ENCODE assay signal across 22 cellular contexts in genomic region chr2:221448857-221449390, GRCh38.
"Had no signal": no experiment of that assay in that cellular context is flagged by ENCODE, and none has a peak within 500 bp of the region (broad histone marks: within the 10 kb centered on the region; RNA-seq: fewer than 3 reads in every experiment).

No MANE protein-coding gene starts in this region.

- H3K27me3 ChIP-seq: adrenal gland, breast epithelium, gastrocnemius medialis, sigmoid colon had no signal

- H3K4me3 Mint-ChIP-seq: activated CD4-positive, alpha-beta T cell treated with anti-CD3 and anti-CD28 coated beads for 36 hours; activated T-helper 1 cell treated with anti-CD3 and anti-CD28 coated beads, Interleukin-12 subunit alpha, Interleukin-12 subunit beta, Interleukin-2, Interleukin-4 antibody, amounts not matched to agents 30 ng/mL and 10 ng/mL and 1 ng/mL, durations not matched to agents 14 hours and 24 hours and 36 hours; naive thymus-derived CD4-positive, alpha-beta T cell; stimulated activated naive B cell treated with anti-CD40 and anti-IgM and Interleukin-4, amounts not matched to agents 10 μg/mL and 1 μg/mL and 100 μg/mL, for 72 hours had no signal

- ATAC-seq: activated CD4-positive, alpha-beta T cell treated with anti-CD3 and anti-CD28 coated beads for 36 hours; activated naive CD4-positive, alpha-beta T cell treated with anti-CD3 and anti-CD28 coated beads, Interleukin-2, amount 50 U/mL, for 72 hours; esophagus mucosa; gastrocnemius medialis; mucosa of descending colon; naive thymus-derived CD4-positive, alpha-beta T cell; stimulated activated naive B cell treated with anti-CD40 and anti-IgM and Interleukin-4, amounts not matched to agents 10 μg/mL and 1 μg/mL and 100 μg/mL, for 72 hours had no signal

- H3K9ac ChIP-seq: parathyroid adenoma had no signal

- H3K27ac Mint-ChIP-seq: activated CD4-positive, alpha-beta T cell treated with anti-CD3 and anti-CD28 coated beads for 36 hours; activated naive CD4-positive, alpha-beta T cell treated with anti-CD3 and anti-CD28 coated beads, Interleukin-2, amount 50 U/mL, for 72 hours; activated T-helper 1 cell treated with anti-CD3 and anti-CD28 coated beads, Interleukin-12 subunit alpha, Interleukin-12 subunit beta, Interleukin-2, Interleukin-4 antibody, amounts not matched to agents 30 ng/mL and 10 ng/mL and 1 ng/mL, durations not matched to agents 14 hours and 24 hours and 36 hours; naive thymus-derived CD4-positive, alpha-beta T cell; stimulated activated naive B cell treated with anti-CD40 and anti-IgM and Interleukin-4, amounts not matched to agents 10 μg/mL and 1 μg/mL and 100 μg/mL, for 72 hours had no signal

- H3K36me3 Mint-ChIP-seq: activated naive CD4-positive, alpha-beta T cell treated with anti-CD3 and anti-CD28 coated beads, Interleukin-2, amount 50 U/mL, for 72 hours; stimulated activated naive B cell treated with anti-CD40 and anti-IgM and Interleukin-4, amounts not matched to agents 10 μg/mL and 1 μg/mL and 100 μg/mL, for 72 hours had no signal

- H3K4me3 ChIP-seq: adrenal gland, breast epithelium, gastrocnemius medialis, left ventricle myocardium inferior, mucosa of descending colon, sigmoid colon had no signal

- H2AFZ ChIP-seq: parathyroid adenoma had no signal

- H3K27ac ChIP-seq: adrenal gland, breast epithelium, gastrocnemius medialis, left ventricle myocardium inferior, parathyroid adenoma, sigmoid colon, WERI-Rb-1 had no signal

- DNase-seq: activated CD4-positive, alpha-beta T cell treated with anti-CD3 and anti-CD28 coated beads for 36 hours; activated CD4-positive, alpha-beta T cell treated with anti-CD3 and anti-CD28 coated beads, Interleukin-2, amount 50 U/mL, for 48 hours; activated gamma-delta T cell treated with Interleukin-2 at 50 U/mL for 16 hours; adrenal gland; cerebellar nuclear complex; cortex of kidney; gastrocnemius medialis; head of caudate nucleus; left ventricle myocardium inferior; mucosa of descending colon; naive thymus-derived CD4-positive, alpha-beta T cell; sigmoid colon; stimulated activated CD4-positive, alpha-beta T cell treated with anti-CD3 and anti-CD28 coated beads, Interleukin-4, amount 100 ng/mL, for 24 hours; stimulated activated naive B cell treated with anti-CD40 and anti-IgM and Interleukin-4, amounts not matched to agents 10 μg/mL and 1 μg/mL and 100 μg/mL, for 72 hours; T-helper 9 cell had no signal

- H3K4me1 Mint-ChIP-seq: naive thymus-derived CD4-positive, alpha-beta T cell had no signal

- H3K36me3 ChIP-seq: adrenal gland, breast epithelium, gastrocnemius medialis, WERI-Rb-1 had no signal

- H3K27me3 Mint-ChIP-seq: activated CD4-positive, alpha-beta T cell treated with anti-CD3 and anti-CD28 coated beads for 36 hours; naive thymus-derived CD4-positive, alpha-beta T cell; stimulated activated naive B cell treated with anti-CD40 and anti-IgM and Interleukin-4, amounts not matched to agents 10 μg/mL and 1 μg/mL and 100 μg/mL, for 72 hours had no signal

- FAIRE-seq: astrocyte had no signal

- H3K4me1 ChIP-seq: breast epithelium, parathyroid adenoma had no signal

- H3K79me2 ChIP-seq: parathyroid adenoma had no signal

- H3K9me3 ChIP-seq: adrenal gland, breast epithelium, gastrocnemius medialis, left ventricle myocardium inferior, mucosa of descending colon, sigmoid colon had no signal

- H3K9me3 Mint-ChIP-seq: activated naive CD4-positive, alpha-beta T cell treated with anti-CD3 and anti-CD28 coated beads, Interleukin-2, amount 50 U/mL, for 72 hours; activated T-helper 1 cell treated with anti-CD3 and anti-CD28 coated beads, Interleukin-12 subunit alpha, Interleukin-12 subunit beta, Interleukin-2, Interleukin-4 antibody, amounts not matched to agents 30 ng/mL and 10 ng/mL and 1 ng/mL, durations not matched to agents 14 hours and 24 hours and 36 hours; naive thymus-derived CD4-positive, alpha-beta T cell; stimulated activated naive B cell treated with anti-CD40 and anti-IgM and Interleukin-4, amounts not matched to agents 10 μg/mL and 1 μg/mL and 100 μg/mL, for 72 hours had no signal
